ENCODE assay signal across 18 cellular contexts in genomic region chr10:59432207-59432900, GRCh38.
DNase-seq lines count a peak whose midpoint lies in the region; ATAC-seq, FAIRE-seq and TF ChIP-seq lines count a peak whose summit lies in the region.
"Had no signal": no experiment of that assay in that cellular context is flagged by ENCODE, and none has a peak within 500 bp of the region (broad histone marks: within the 10 kb centered on the region; RNA-seq: fewer than 3 reads in every experiment).

No MANE protein-coding gene starts in this region.

- CTCF ChIA-PET in A673 (lab: Charles Lee), result interaction anchor here (0.8 to 1.1 kb wide), 2 partner anchors 30 to 148 kb away, joined by 4 to 5 read pairs; no protein-coding TSS in a partner anchor

- no peak for TF ChIP-seq CTCF in A673 (conservative IDR thresholded peaks at IDR 0.05; ENCODE audit: low read depth, low read length)

- FAIRE-seq in HTR-8/SVneo (lab: Jason Lieb, UNC), result peak; percentile 48
- peak; percentile 73 for FAIRE-seq in islet of Langerhans (lab: Jason Lieb, UNC)

- H3K27ac ChIP-seq in A673 (ENCODE audit: low read depth, low read length, poor library complexity, severe bottlenecking), result peak overlapping the region; percentile 73
- H3K27ac ChIP-seq: neural progenitor cell, right lobe of liver, tibial artery had no signal

- intact Hi-C loops in A673 (cut with micrococcal nuclease; ENCODE audit: unreplicated experiment), result loop anchor here (2.0 to 5.0 kb wide), 3 partner anchors 148 to 192 kb away; no protein-coding TSS in a partner anchor

- no TSS peak for BruUV-seq in A673 (replicated peaks; lab: Mats Ljungman, UMichigan)

- in situ Hi-C loops in KBM-7 (cut with MboI; ENCODE audit: low pct_unique_long_range_greater_than_20kb, low sequenced_read_pairs), result no loop called here

- POLR2A ChIA-PET in A673 (lab: Charles Lee; ENCODE audit: low non-redundant PET), result interaction anchor here (0.7 kb wide), 1 partner anchor 65 kb away, joined by 10 read pairs; no protein-coding TSS in a partner anchor

- no peak overlapping the region for H3K4me3 ChIP-seq in A673 (ENCODE audit: low read depth, low read length, poor library complexity, severe bottlenecking)
- H3K4me3 ChIP-seq: neural progenitor cell, right lobe of liver, tibial artery had no signal

- no peaks in the 10 kb centered on the region for H3K9me3 ChIP-seq in A673 (ENCODE audit: low read depth, low read length, poor library complexity, severe bottlenecking)
- H3K9me3 ChIP-seq: BE2C, right lobe of liver, tibial artery had no signal

- ATAC-seq in HG03280 (IDR thresholded peaks at IDR 0.05; ENCODE audit: unreplicated experiment) (no peak), GM21447 (IDR thresholded peaks at IDR 0.05; ENCODE audit: unreplicated experiment) (no peak)
- ATAC-seq: effector memory CD8-positive, alpha-beta T cell had no signal

- H3K27me3 ChIP-seq in A673 (replicated peaks; ENCODE audit: insufficient read depth, low read depth, low read length, poor library complexity), result no peaks in the 10 kb centered on the region
- H3K27me3 ChIP-seq: BE2C, neural progenitor cell, right lobe of liver, tibial artery had no signal

- H3K4me1 ChIP-seq in A673 (ENCODE audit: insufficient read depth, low read length, poor library complexity, severe bottlenecking), result peaks cover 56% of the 10 kb centered on the region
- H3K4me1 ChIP-seq: right lobe of liver had no signal

- DNase-seq in A673 (ENCODE audit: low spot score) (peak; percentile 96), HTR-8/SVneo (ENCODE audit: insufficient read length, low spot score) (no peak), astrocyte of the hippocampus (ENCODE audit: low read depth, low spot score) (peak; percentile 18), KBM-7 (no peak)
- no peak for DNase-seq in activated CD8-positive, alpha-beta memory T cell treated with anti-CD3 and anti-CD28 coated beads, Interleukin-2, amount 50 U/mL, for 4 hours
- DNase-seq: BE2C; central memory CD4-positive, alpha-beta T cell; DMS153; effector memory CD8-positive, alpha-beta T cell; GOT3; NCI-H1105; right lobe of liver; stimulated activated CD4-positive, alpha-beta T cell treated with anti-CD3 and anti-CD28 coated beads, Interleukin-2, amount 100 ng/mL, for 48 hours; tibial artery had no signal

- no peaks in the 10 kb centered on the region for H3K36me3 ChIP-seq in A673 (ENCODE audit: insufficient read depth, low read length, poor library complexity, severe bottlenecking)
- H3K36me3 ChIP-seq: BE2C, neural progenitor cell, right lobe of liver, tibial artery had no signal

Comparison
In these comparisons a context has a peak if more than half of its experiments do, and no peak if none do; other contexts are left out.
1. DNase-seq: peak in A673 (single experiment) and astrocyte of the hippocampus (single experiment); none in HTR-8/SVneo (single experiment), activated CD8-positive, alpha-beta memory T cell treated with anti-CD3 and anti-CD28 coated beads, Interleukin-2, amount 50 U/mL, for 4 hours (single experiment) and KBM-7 (single experiment).